24 cellular contexts compared by ENCODE assay signal in genomic region chr11:111066861-111067260, GRCh38.
"Had no signal": no experiment of that assay in that cellular context is flagged by ENCODE, and none has a peak within 500 bp of the region (broad histone marks: within the 10 kb centered on the region; RNA-seq: fewer than 3 reads in every experiment).

No MANE protein-coding gene starts in this region.

- H3K9me3 ChIP-seq: ovary had no signal

- H3K27ac ChIP-seq: gastroesophageal sphincter, hepatocyte, ovary, skin epidermis, thoracic aorta, uterus had no signal

- H2AFZ ChIP-seq: hepatocyte had no signal

- H3K4me1 ChIP-seq: uterus had no signal

- H3K4me3 ChIP-seq: gastroesophageal sphincter, hepatocyte, ovary, skin epidermis, thoracic aorta, uterus had no signal

- ATAC-seq: activated CD8-positive, alpha-beta T cell treated with anti-CD3 and anti-CD28 coated beads for 36 hours; activated naive CD4-positive, alpha-beta T cell treated with anti-CD3 and anti-CD28 coated beads, Interleukin-2, amount 50 U/mL, for 72 hours; activated T-cell treated with anti-CD3 and anti-CD28 coated beads, Interleukin-2, amount 50 U/mL, for 4 hours; activated T-helper 17 cell treated with anti-CD3 and anti-CD28 coated beads, Interleukin-2, amount 50 U/mL, for 72 hours; effector memory CD8-positive, alpha-beta T cell; gastroesophageal sphincter; left colon; naive thymus-derived CD4-positive, alpha-beta T cell; sciatic nerve; stimulated activated effector memory CD8-positive, alpha-beta T cell treated with anti-CD3 and anti-CD28 coated beads, Interleukin-12 subunit alpha, Interleukin-12 subunit beta, amount 100 ng/mL, for 72 hours had no signal

- H3K27me3 ChIP-seq: gastroesophageal sphincter, hepatocyte, ovary, uterus had no signal

- H3K4me2 ChIP-seq: hepatocyte had no signal

- DNase-seq: activated B cell treated with CpG ODN at 0.5 μM for 24 hours; activated CD4-positive, alpha-beta T cell treated with anti-CD3 and anti-CD28 coated beads, Interleukin-2, amount 50 U/mL, for 1 hour; activated CD8-positive, alpha-beta T cell treated with anti-CD3 and anti-CD28 coated beads for 36 hours; activated naive CD4-positive, alpha-beta T cell; activated T-cell treated with anti-CD3 and anti-CD28 coated beads, Interleukin-2, amount 50 U/mL, for 4 hours; cortex of kidney; effector memory CD8-positive, alpha-beta T cell; kidney; left colon; midbrain; naive thymus-derived CD4-positive, alpha-beta T cell; ovary; stimulated activated CD4-positive, alpha-beta T cell treated with anti-CD3 and anti-CD28 coated beads, Interleukin-4, amount 100 ng/mL, for 24 hours; T1000; trophoblast cell; uterus had no signal

- H3K36me3 ChIP-seq: gastroesophageal sphincter, ovary, thoracic aorta, uterus had no signal
